ENCODE assay signal across 8 cellular contexts in genomic region chr3:69090021-69090420, GRCh38. TPM values are rescaled to one million over a fixed set of nuclear protein-coding genes. Genes with fewer than 3 reads are reported as not detected.
DNase-seq lines count a peak whose midpoint lies in the region; ATAC-seq, FAIRE-seq and TF ChIP-seq lines count a peak whose summit lies in the region.

No MANE protein-coding gene starts in this region.

- peak overlapping the region; percentile 96 for H3K27ac Mint-ChIP-seq in CD4-positive, alpha-beta T cell
- H3K27ac Mint-ChIP-seq in progenitor cell of endocrine pancreas: no peak overlapping the region

- no peak for TF ChIP-seq POLR2A in endothelial cell of umbilical vein (IDR thresholded peaks at IDR 0.05; ENCODE audit: low read depth, low read length)

- H3K27me3 ChIP-seq in CD4-positive, alpha-beta T cell (ENCODE audit: control insufficient read depth, insufficient read depth, low read length): no peaks in the 10 kb centered on the region
- no peaks in the 10 kb centered on the region for H3K27me3 ChIP-seq in endothelial cell of umbilical vein (ENCODE audit: control insufficient read depth in 2 of 2, insufficient read depth in 2 of 2, low read length in 2 of 2)
- no peaks in the 10 kb centered on the region for H3K27me3 ChIP-seq in parathyroid adenoma (ENCODE audit: control insufficient read depth, insufficient read depth, low read length)

- H3K4me1 Mint-ChIP-seq in CD4-positive, alpha-beta T cell (ENCODE audit: low read depth): peaks cover 77% of the 10 kb centered on the region
- H3K4me1 Mint-ChIP-seq in progenitor cell of endocrine pancreas (ENCODE audit: low read depth): peaks cover 17% of the 10 kb centered on the region

- H3K36me3 ChIP-seq in endothelial cell of umbilical vein (ENCODE audit: control insufficient read depth in 2 of 2, extremely low read depth in 1 of 2, insufficient read depth in 2 of 2, low read length in 2 of 2) (peaks cover 0 to 3% of the 10 kb centered on the region in 2 experiments), parathyroid adenoma (ENCODE audit: control insufficient read depth, insufficient read depth, low read length) (no peaks in the 10 kb centered on the region)

- no peak for DNase-seq in CD4-positive, alpha-beta T cell
- DNase-seq in RWPE1 (ENCODE audit: low spot score): peak; percentile 38
- DNase-seq in endothelial cell of umbilical vein (ENCODE audit: low read depth, low spot score): peak; percentile 86
- DNase-seq in progenitor cell of endocrine pancreas (ENCODE audit: low spot score, unreplicated experiment): no peak
- DNase-seq in DMS 273 treated with DMSO at 0.1 percent for 48 hours (lab: John Stamatoyannopoulos, UW): no peak
- DNase-seq in LoVo (ENCODE audit: low spot score): no peak

- H3K4me1 ChIP-seq in endothelial cell of umbilical vein (ENCODE audit: control insufficient read depth, extremely low read depth, insufficient read depth, low read length) (peaks cover 76% of the 10 kb centered on the region), parathyroid adenoma (peaks cover 37% of the 10 kb centered on the region)

- H3K9me1 ChIP-seq in endothelial cell of umbilical vein (replicated peaks; ENCODE audit: control insufficient read depth, extremely low read depth, insufficient read depth, low read length): no peaks in the 10 kb centered on the region

- H3K4me3 Mint-ChIP-seq in CD4-positive, alpha-beta T cell: peak overlapping the region; percentile 68
- H3K4me3 Mint-ChIP-seq in progenitor cell of endocrine pancreas (ENCODE audit: low read depth): no peak overlapping the region

- dilution Hi-C loops in endothelial cell of umbilical vein (cut with MboI; ENCODE audit: extremely low pct_ligation_motif_present, low sequenced_read_pairs): no loop called here

- H3K4me3 ChIP-seq in endothelial cell of umbilical vein (replicated peaks in 1 of 3; ENCODE audit: insufficient read depth in 1 of 3, low read depth in 1 of 3, low read length in 3 of 3) (no peak overlapping the region), parathyroid adenoma (ENCODE audit: low read depth, low read length) (no peak overlapping the region)

- intact Hi-C loops in CD4-positive, alpha-beta T cell (cut with DNase I, micrococcal nuclease): no loop called here
- intact Hi-C loops in endothelial cell of umbilical vein (cut with micrococcal nuclease): loop anchor here (2.0 kb wide), 1 partner anchor 17 kb away; no protein-coding TSS in a partner anchor

- peak overlapping the region; percentile 74 for H3K4me2 ChIP-seq in endothelial cell of umbilical vein (ENCODE audit: insufficient read depth, low read length)
- no peak overlapping the region for H3K4me2 ChIP-seq in parathyroid adenoma (ENCODE audit: low read length)

- POLR2A ChIA-PET in CD4-positive, alpha-beta T cell (lab: Charles Lee): interaction anchor here (0.7 to 1.6 kb wide), 5 partner anchors 14 to 77 kb away, joined by 3 to 6 read pairs (median 3); partner anchors contain the start of genes EOGT and TMF1
- POLR2A ChIA-PET in RWPE1 (lab: Yijun Ruan, JAX; ENCODE audit: low non-redundant PET): no interaction called here
- POLR2A ChIA-PET in endothelial cell of umbilical vein (lab: Charles Lee): interaction anchor here (0.6 kb wide), 1 partner anchor 17 kb away, joined by 6 read pairs; no protein-coding TSS in a partner anchor

- peaks cover 90% of the 10 kb centered on the region for H3K79me2 ChIP-seq in endothelial cell of umbilical vein (ENCODE audit: control insufficient read depth, insufficient read depth, low read length)
- peaks cover 46% of the 10 kb centered on the region for H3K79me2 ChIP-seq in parathyroid adenoma

- H3K9me3 Mint-ChIP-seq in CD4-positive, alpha-beta T cell: no peaks in the 10 kb centered on the region
- H3K9me3 Mint-ChIP-seq in progenitor cell of endocrine pancreas (ENCODE audit: low read depth): no peaks in the 10 kb centered on the region

- H3K27ac ChIP-seq in CD4-positive, alpha-beta T cell (ENCODE audit: low read depth, low read length): peak overlapping the region; percentile 78
- H3K27ac ChIP-seq in RWPE1 (no peak overlapping the region), endothelial cell of umbilical vein (ENCODE audit: insufficient read depth, low read depth, low read length) (peak overlapping the region; percentile 30), parathyroid adenoma (peak overlapping the region; percentile 6)

- H4K20me1 ChIP-seq in endothelial cell of umbilical vein (replicated peaks; ENCODE audit: control insufficient read depth, extremely low read depth, insufficient read depth, low read length): no peaks in the 10 kb centered on the region

- no peaks in the 10 kb centered on the region for H3K9me3 ChIP-seq in CD4-positive, alpha-beta T cell (ENCODE audit: control insufficient read depth, low read length)
- H3K9me3 ChIP-seq in endothelial cell of umbilical vein (replicated peaks; ENCODE audit: control insufficient read depth, insufficient read depth, low read length): no peaks in the 10 kb centered on the region
- H3K9me3 ChIP-seq in parathyroid adenoma (ENCODE audit: control insufficient read depth, low read length): no peaks in the 10 kb centered on the region

- TF ChIP-seq CTCF in CD4-positive, alpha-beta T cell (IDR thresholded peaks at IDR 0.05): no peak
- TF ChIP-seq CTCF in RWPE1 (conservative IDR thresholded peaks at IDR 0.05; ENCODE audit: low read depth) (no peak), endothelial cell of umbilical vein (IDR thresholded peaks at IDR 0.05; ENCODE audit: extremely low read depth in 1 of 2, insufficient read depth in 1 of 2, low read depth in 1 of 2, low read length in 2 of 2) (no peak), parathyroid adenoma (IDR thresholded peaks at IDR 0.05) (no peak), progenitor cell of endocrine pancreas (IDR thresholded peaks at IDR 0.05; ENCODE audit: unreplicated experiment) (no peak)

- H3K9ac ChIP-seq in endothelial cell of umbilical vein (replicated peaks; ENCODE audit: extremely low read depth, insufficient read depth, low read length) (peak overlapping the region; percentile 18), parathyroid adenoma (no peak overlapping the region)

- no TSS peak for BruUV-seq in endothelial cell of umbilical vein (replicated peaks; lab: Mats Ljungman, UMichigan)

- peaks cover 56% of the 10 kb centered on the region for H3K36me3 Mint-ChIP-seq in CD4-positive, alpha-beta T cell (ENCODE audit: low read depth)
- peaks cover 2% of the 10 kb centered on the region for H3K36me3 Mint-ChIP-seq in progenitor cell of endocrine pancreas (ENCODE audit: insufficient read depth)

- no peaks in the 10 kb centered on the region for H3K27me3 Mint-ChIP-seq in CD4-positive, alpha-beta T cell
- H3K27me3 Mint-ChIP-seq in progenitor cell of endocrine pancreas: no peaks in the 10 kb centered on the region

- CTCF ChIA-PET in CD4-positive, alpha-beta T cell (lab: Charles Lee): interaction anchor here (1.2 kb wide), 1 partner anchor 216 kb away, joined by 3 read pairs; no protein-coding TSS in a partner anchor
- CTCF ChIA-PET in RWPE1 (lab: Yijun Ruan, JAX) (no interaction called here), endothelial cell of umbilical vein (lab: Charles Lee) (interaction anchor here (0.5 to 2.6 kb wide), 4 partner anchors 15 to 71 kb away, joined by 3 to 8 read pairs (median 4); no protein-coding TSS in a partner anchor)

- no peak overlapping the region for H2AFZ ChIP-seq in endothelial cell of umbilical vein (ENCODE audit: low read depth, low read length)
- H2AFZ ChIP-seq in parathyroid adenoma: no peak overlapping the region

- no peak for ATAC-seq in CD4-positive, alpha-beta T cell (ENCODE audit: poor library complexity)
- ATAC-seq in GM21825 (IDR thresholded peaks at IDR 0.05; ENCODE audit: unreplicated experiment): no peak

- peak; percentile 80 for FAIRE-seq in endothelial cell of umbilical vein (lab: Jason Lieb, UNC)

RNA-seq across cellular contexts. Expression of gene ARL6IP5, which starts 5.3 kb away (rescaled TPM):
- total RNA-seq in CD4-positive, alpha-beta T cell: 10 to 100 TPM; 58.0 to 65.2 TPM
- total RNA-seq in endothelial cell of umbilical vein (111 and 116 TPM in 2 replicates), progenitor cell of endocrine pancreas (48.5 and 55.4 TPM in 2 replicates)
- polyA plus RNA-seq in endothelial cell of umbilical vein: 96.9 and 129 TPM in 2 replicates
- 96.6 and 110 TPM in 2 replicates for polyA plus RNA-seq in endothelial cell of umbilical vein (2011; cell fraction: cytosol; rRNA removed)
- 37.5 and 46.6 TPM in 2 replicates for polyA plus RNA-seq in endothelial cell of umbilical vein (2011; cell fraction: nucleus; rRNA removed)
- polyA plus RNA-seq in endothelial cell of umbilical vein (2012): 117 and 149 TPM in 2 replicates
- 181 and 225 TPM in 2 replicates for polyA minus RNA-seq in endothelial cell of umbilical vein
- polyA minus RNA-seq in endothelial cell of umbilical vein (2011; cell fraction: cytosol; rRNA and poly(A)+ RNA removed): 26.9 TPM
- 22.4 and 29.2 TPM in 2 replicates for polyA minus RNA-seq in endothelial cell of umbilical vein (2011; cell fraction: nucleus; rRNA and poly(A)+ RNA removed)

RNA-seq across cellular contexts. Expression of gene UBA3, which starts 9.9 kb away (rescaled TPM):
- total RNA-seq in CD4-positive, alpha-beta T cell: 10 to 100 TPM; 33.4 to 43.9 TPM
- total RNA-seq in endothelial cell of umbilical vein (81.6 and 84.6 TPM in 2 replicates), progenitor cell of endocrine pancreas (76.2 and 86.9 TPM in 2 replicates)
- 30.9 and 39.4 TPM in 2 replicates for polyA plus RNA-seq in endothelial cell of umbilical vein
- polyA plus RNA-seq in endothelial cell of umbilical vein (2011; cell fraction: cytosol; rRNA removed): 52.4 and 54.6 TPM in 2 replicates
- polyA plus RNA-seq in endothelial cell of umbilical vein (2011; cell fraction: nucleus; rRNA removed): 113 and 114 TPM in 2 replicates
- 40.4 and 79.9 TPM in 2 replicates for polyA plus RNA-seq in endothelial cell of umbilical vein (2012)
- 52.9 and 69.9 TPM in 2 replicates for polyA minus RNA-seq in endothelial cell of umbilical vein
- 16.2 TPM for polyA minus RNA-seq in endothelial cell of umbilical vein (2011; cell fraction: cytosol; rRNA and poly(A)+ RNA removed)
- 44.4 and 49.2 TPM in 2 replicates for polyA minus RNA-seq in endothelial cell of umbilical vein (2011; cell fraction: nucleus; rRNA and poly(A)+ RNA removed)

RNA-seq across cellular contexts. Expression of gene LMOD3, which starts 32.4 kb away (rescaled TPM):
- not detected for total RNA-seq in CD4-positive, alpha-beta T cell
- total RNA-seq in endothelial cell of umbilical vein: not detected in 2 replicates
- polyA plus RNA-seq in endothelial cell of umbilical vein: not detected in 2 replicates
- not detected in 2 replicates for polyA plus RNA-seq in endothelial cell of umbilical vein (2011; cell fraction: cytosol; rRNA removed)
- polyA plus RNA-seq in endothelial cell of umbilical vein (2011; cell fraction: nucleus; rRNA removed): not detected in 2 replicates
- polyA plus RNA-seq in endothelial cell of umbilical vein (2012): 0.04 and 0.05 TPM in 2 replicates
- not detected in 2 replicates for polyA minus RNA-seq in endothelial cell of umbilical vein
- polyA minus RNA-seq in endothelial cell of umbilical vein (2011; cell fraction: cytosol; rRNA and poly(A)+ RNA removed): not detected
- not detected in 2 replicates for polyA minus RNA-seq in endothelial cell of umbilical vein (2011; cell fraction: nucleus; rRNA and poly(A)+ RNA removed)
- not detected in 2 replicates for total RNA-seq in progenitor cell of endocrine pancreas

RNA-seq across cellular contexts. Expression of gene TMF1, which starts 37.9 kb away (rescaled TPM):
- total RNA-seq in CD4-positive, alpha-beta T cell: 100 to 1,000 TPM in 1 of 2 experiments, 10 to 100 TPM in 1; 89.0 to 101 TPM
- total RNA-seq in endothelial cell of umbilical vein: 32.3 and 32.7 TPM in 2 replicates
- polyA plus RNA-seq in endothelial cell of umbilical vein: 2.5 and 3.7 TPM in 2 replicates
- 6.2 and 12.1 TPM in 2 replicates for polyA plus RNA-seq in endothelial cell of umbilical vein (2011; cell fraction: cytosol; rRNA removed)
- 14.6 and 15.1 TPM in 2 replicates for polyA plus RNA-seq in endothelial cell of umbilical vein (2011; cell fraction: nucleus; rRNA removed)
- polyA plus RNA-seq in endothelial cell of umbilical vein (2012): 19.0 and 22.9 TPM in 2 replicates
- 30.1 and 43.0 TPM in 2 replicates for polyA minus RNA-seq in endothelial cell of umbilical vein
- 11.9 TPM for polyA minus RNA-seq in endothelial cell of umbilical vein (2011; cell fraction: cytosol; rRNA and poly(A)+ RNA removed)
- 31.1 and 41.4 TPM in 2 replicates for polyA minus RNA-seq in endothelial cell of umbilical vein (2011; cell fraction: nucleus; rRNA and poly(A)+ RNA removed)
- 30.1 and 34.2 TPM in 2 replicates for total RNA-seq in progenitor cell of endocrine pancreas

Comparison
In these comparisons a context has a peak if more than half of its experiments do, and no peak if none do; other contexts are left out.
1. DNase-seq: peak in RWPE1 (single experiment) and endothelial cell of umbilical vein (single experiment); none in CD4-positive, alpha-beta T cell (0 of 10), progenitor cell of endocrine pancreas (single experiment), DMS 273 treated with DMSO at 0.1 percent for 48 hours (single experiment) and LoVo (single experiment).